1 cellular context compared by ENCODE assay signal in genomic region chr1:6624712-6625578, GRCh38.
TF ChIP-seq lines count a peak whose summit lies in the region.

TSS of gene THAP3 (plus strand) at chr1:6624868. CDS start at chr1:6625219, 351 bp downstream.

TF ChIP-seq in HepG2, 621 proteins besides CTCF, POLR2A, EP300 and RAD21 (continued from another document and continues in another):
- TF ChIP-seq PAXIP1 (CRISPR knock-in tag; conservative IDR thresholded peaks at IDR 0.05) (no peak), FOSL1 (CRISPR knock-in tag; IDR thresholded peaks at IDR 0.05; ENCODE audit: borderline replicate concordance) (no peak), ZNF777 (CRISPR knock-in tag; IDR thresholded peaks at IDR 0.05) (0 out of 2 replicates have a peak, but pooled peaks have one; percentile 17), ZNF362 (CRISPR knock-in tag; IDR thresholded peaks at IDR 0.05; ENCODE audit: borderline replicate concordance) (no peak), ZNF430 (CRISPR knock-in tag; IDR thresholded peaks at IDR 0.05) (no peak), FLYWCH1 (CRISPR knock-in tag; IDR thresholded peaks at IDR 0.05) (no peak), LCORL (IDR thresholded peaks at IDR 0.05) (no peak), LCORL (CRISPR knock-in tag; IDR thresholded peaks at IDR 0.05) (0 out of 2 replicates have a peak, but pooled peaks have one; percentile 30), ZNF337 (CRISPR knock-in tag; IDR thresholded peaks at IDR 0.05; ENCODE audit: borderline replicate concordance, low read depth) (no peak), NRL (CRISPR knock-in tag; IDR thresholded peaks at IDR 0.05; ENCODE audit: borderline replicate concordance) (no peak), NCOA2 (CRISPR knock-in tag; IDR thresholded peaks at IDR 0.05) (no peak), FOSL2 (CRISPR knock-in tag; IDR thresholded peaks at IDR 0.05) (no peak), MAFF (IDR thresholded peaks at IDR 0.05; ENCODE audit: low read depth, low read length) (no peak), ZNF790 (CRISPR knock-in tag; IDR thresholded peaks at IDR 0.05; ENCODE audit: borderline replicate concordance) (peak; percentile 58; the same call in 1 of the 2 replicates), ZNF143 (CRISPR knock-in tag; IDR thresholded peaks at IDR 0.05) (no peak), KAT2B (IDR thresholded peaks at IDR 0.05; ENCODE audit: borderline replicate concordance, low read depth, low read length) (no peak), MYNN (CRISPR knock-in tag; IDR thresholded peaks at IDR 0.05; ENCODE audit: low read depth) (no peak), ZNF746 (CRISPR knock-in tag; IDR thresholded peaks at IDR 0.05) (no peak), ZNF703 (CRISPR knock-in tag; IDR thresholded peaks at IDR 0.05; ENCODE audit: borderline replicate concordance) (no peak), ELK4 (CRISPR knock-in tag; IDR thresholded peaks at IDR 0.05; ENCODE audit: borderline replicate concordance) (no peak), IKZF5 (CRISPR knock-in tag; IDR thresholded peaks at IDR 0.05) (peak; percentile 61; the same call in 1 of the 2 replicates), ETS1 (CRISPR knock-in tag; IDR thresholded peaks at IDR 0.05) (no peak), ETV5 (CRISPR knock-in tag; IDR thresholded peaks at IDR 0.05; ENCODE audit: borderline replicate concordance) (no peak; the same call in 1 of the 2 replicates), HES4 (CRISPR knock-in tag; IDR thresholded peaks at IDR 0.05; ENCODE audit: borderline replicate concordance) (0 out of 2 replicates have a peak, but pooled peaks have one; percentile 47), AHDC1 (CRISPR knock-in tag; IDR thresholded peaks at IDR 0.05; ENCODE audit: borderline replicate concordance) (no peak), ZNF431 (CRISPR knock-in tag; IDR thresholded peaks at IDR 0.05; ENCODE audit: borderline replicate concordance, low read depth) (no peak), DNMT3B (CRISPR knock-in tag; conservative IDR thresholded peaks at IDR 0.05) (no peak), ZFYVE20 (CRISPR knock-in tag; IDR thresholded peaks at IDR 0.05; ENCODE audit: borderline replicate concordance, low read depth) (no peak), YEATS4 (CRISPR knock-in tag; IDR thresholded peaks at IDR 0.05; ENCODE audit: borderline replicate concordance) (no peak; the same call in 1 of the 2 replicates), U2AF1 (optimal IDR thresholded peaks at IDR 0.05; ENCODE audit: low read depth, low read length) (no peak), SNAPC5 (CRISPR knock-in tag; IDR thresholded peaks at IDR 0.05; ENCODE audit: borderline replicate concordance) (no peak), ZNF710 (CRISPR knock-in tag; IDR thresholded peaks at IDR 0.05; ENCODE audit: borderline replicate concordance) (no peak; the same call in 1 of the 2 replicates), KAT7 (CRISPR knock-in tag; IDR thresholded peaks at IDR 0.05; ENCODE audit: borderline replicate concordance) (no peak), POGZ (CRISPR knock-in tag; IDR thresholded peaks at IDR 0.05) (no peak), KDM3A (CRISPR knock-in tag; IDR thresholded peaks at IDR 0.05; ENCODE audit: low read depth) (no peak), ZNF33B (CRISPR knock-in tag; IDR thresholded peaks at IDR 0.05) (no peak), HNRNPUL1 (IDR thresholded peaks at IDR 0.05; ENCODE audit: low read depth, low read length) (no peak), PAWR (CRISPR knock-in tag; IDR thresholded peaks at IDR 0.05; ENCODE audit: borderline replicate concordance) (no peak), ZC3H4 (CRISPR knock-in tag; IDR thresholded peaks at IDR 0.05; ENCODE audit: borderline replicate concordance) (no peak), SMAD9 (CRISPR knock-in tag; IDR thresholded peaks at IDR 0.05) (no peak), ZSCAN31 (CRISPR knock-in tag; IDR thresholded peaks at IDR 0.05; ENCODE audit: low read depth) (0 out of 2 replicates have a peak, but pooled peaks have one; percentile 77), BHLHE40 (IDR thresholded peaks at IDR 0.05; ENCODE audit: low read length) (no peak), CREBL2 (CRISPR knock-in tag; IDR thresholded peaks at IDR 0.05; ENCODE audit: borderline replicate concordance) (no peak), ERF (CRISPR knock-in tag; IDR thresholded peaks at IDR 0.05) (no peak), ZNF672 (CRISPR knock-in tag; IDR thresholded peaks at IDR 0.05) (no peak), ZNF34 (CRISPR knock-in tag; IDR thresholded peaks at IDR 0.05; ENCODE audit: borderline replicate concordance) (no peak), CBX5 (CRISPR knock-in tag; IDR thresholded peaks at IDR 0.05; ENCODE audit: borderline replicate concordance) (no peak), KLF12 (CRISPR knock-in tag; IDR thresholded peaks at IDR 0.05; ENCODE audit: borderline replicate concordance) (no peak; the same call in 1 of the 2 replicates), ASH2L (IDR thresholded peaks at IDR 0.05; ENCODE audit: insufficient read length, low read depth, low read length) (peak; percentile 67), ZNF530 (CRISPR knock-in tag; IDR thresholded peaks at IDR 0.05; ENCODE audit: low read depth) (no peak), ZNF563 (CRISPR knock-in tag; IDR thresholded peaks at IDR 0.05) (peak; percentile 94), GPN1 (CRISPR knock-in tag; IDR thresholded peaks at IDR 0.05; ENCODE audit: borderline replicate concordance) (no peak), TBL1XR1 (IDR thresholded peaks at IDR 0.05; ENCODE audit: borderline replicate concordance, low read length, partially characterized antibody) (no peak), TCF7 (IDR thresholded peaks at IDR 0.05; ENCODE audit: low read depth) (no peak), E2F5 (CRISPR knock-in tag; conservative IDR thresholded peaks at IDR 0.05) (no peak)
